22 cellular contexts compared by ENCODE assay signal in the genomic region with DNA sequence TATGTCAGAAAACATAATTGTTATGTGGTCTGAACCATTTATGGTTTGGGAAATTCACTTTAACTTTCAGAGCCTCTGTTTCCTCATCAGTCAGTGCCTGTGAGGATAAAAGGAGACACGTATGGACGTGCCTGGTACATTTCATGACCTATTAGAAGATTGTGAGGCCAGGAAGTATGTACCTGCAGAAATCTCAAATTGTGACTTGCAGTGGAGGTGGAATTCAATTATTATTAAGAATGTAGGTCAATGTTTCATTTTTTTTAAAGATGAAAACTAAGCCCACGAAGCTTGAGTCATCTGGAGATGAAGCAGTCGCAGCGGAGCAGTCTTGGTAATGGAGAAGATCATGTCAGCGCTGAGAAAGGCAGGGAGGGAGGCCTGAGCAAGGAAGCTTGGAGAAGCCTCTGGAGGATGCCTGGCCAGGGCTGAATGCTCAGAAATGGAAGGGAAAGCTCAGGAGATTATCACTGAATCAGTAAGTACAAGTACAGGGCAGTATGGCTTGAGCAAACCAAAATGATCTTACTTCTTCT. TPM values are rescaled to one million over a fixed set of nuclear protein-coding genes. Genes with fewer than 3 reads are reported as not detected.
DNase-seq lines count a peak whose midpoint lies in the region; ATAC-seq, FAIRE-seq and TF ChIP-seq lines count a peak whose summit lies in the region.
"Had no signal": no experiment of that assay in that cellular context is flagged by ENCODE, and none has a peak within 500 bp of the region (broad histone marks: within the 10 kb centered on the region; RNA-seq: fewer than 3 reads in every experiment).

No MANE protein-coding gene starts in this region.

- DNase-seq in MCF 10A (ENCODE audit: unreplicated experiment) (no peak), breast epithelium (ENCODE audit: low spot score in 2 of 2) (no peak), dorsolateral prefrontal cortex (no peak), keratinocyte (ENCODE audit: low read depth, low spot score) (no peak), NCI-H1930 (lab: John Stamatoyannopoulos, UW) (no peak), activated gamma-delta T cell (lab: John Stamatoyannopoulos, UW) (no peak), lower leg skin (ENCODE audit: low spot score in 2 of 2) (no peak)
- DNase-seq: 8988T; CD4-positive, CD25-positive, alpha-beta regulatory T cell; DMS153; GDM1; HCEC 1CT; Kasumi-1; MM.1S; NCI-H1105 treated with DMSO at 0.1 percent for 48 hours; NCI-H1694; NCI-H510A treated with DMSO at 0.1 percent for 48 hours; NCI-H774; SHP77 had no signal

- peaks cover 15% of the 10 kb centered on the region for H3K79me2 ChIP-seq in keratinocyte (ENCODE audit: control insufficient read depth, insufficient read depth, low read length)

- TF ChIP-seq CTCF in MCF 10A (IDR thresholded peaks at IDR 0.05; ENCODE audit: unreplicated experiment) (no peak), breast epithelium (IDR thresholded peaks at IDR 0.05) (no peak), dorsolateral prefrontal cortex (IDR thresholded peaks at IDR 0.05 in 54 of 56, conservative IDR thresholded peaks at IDR 0.05 in 2 of 56; ENCODE audit: low read depth in 1 of 56, partially characterized antibody in 56 of 56) (no peak), keratinocyte (optimal IDR thresholded peaks at IDR 0.05 in 1 of 3, IDR thresholded peaks at IDR 0.05 in 1 of 3, conservative IDR thresholded peaks at IDR 0.05 in 1 of 3; ENCODE audit: extremely low read depth in 1 of 3, insufficient read depth in 2 of 3, low read length in 3 of 3) (no peak), lower leg skin (IDR thresholded peaks at IDR 0.05) (no peak)

- peak overlapping the region; percentile 50 for H3K4me2 ChIP-seq in keratinocyte (ENCODE audit: control insufficient read depth, extremely low read depth, insufficient read depth, low read depth, low read length)
- H3K4me2 ChIP-seq: GM23338 had no signal

- no peaks in the 10 kb centered on the region for H3K36me3 Mint-ChIP-seq in MCF 10A (ENCODE audit: insufficient read depth, unreplicated experiment)
- H3K36me3 Mint-ChIP-seq: CD4-positive, CD25-positive, alpha-beta regulatory T cell had no signal

- POLR2A ChIA-PET in MCF 10A (lab: Yijun Ruan, JAX) = interaction anchor here (0.6 to 7.3 kb wide), 13 partner anchors 9 to 282 kb away, joined by 3 to 135 read pairs (median 4); a partner anchor contains a TSS

- no peak overlapping the region for H3K4me3 Mint-ChIP-seq in MCF 10A (ENCODE audit: unreplicated experiment)
- H3K4me3 Mint-ChIP-seq: CD4-positive, CD25-positive, alpha-beta regulatory T cell; GM23338 had no signal

- H3K27me3 ChIP-seq in breast epithelium = no peaks in the 10 kb centered on the region
- H3K27me3 ChIP-seq in dorsolateral prefrontal cortex = no peaks in the 10 kb centered on the region
- H3K27me3 ChIP-seq in keratinocyte (ENCODE audit: control insufficient read depth, extremely low read depth, insufficient read depth, low read length) = no peaks in the 10 kb centered on the region

- H3K9me3 ChIP-seq in breast epithelium = no peaks in the 10 kb centered on the region
- no peaks in the 10 kb centered on the region for H3K9me3 ChIP-seq in keratinocyte (ENCODE audit: control insufficient read depth, low read depth, low read length)

- CTCF ChIA-PET in MCF 10A (lab: Yijun Ruan, JAX) = interaction anchor here (0.7 to 1.9 kb wide), 5 partner anchors 13 to 79 kb away, joined by 3 to 8 read pairs (median 3); no protein-coding TSS in a partner anchor

- H3K9me1 ChIP-seq in keratinocyte (ENCODE audit: control insufficient read depth, extremely low read depth, insufficient read depth, low read length) = no peaks in the 10 kb centered on the region

- no peaks in the 10 kb centered on the region for H3K9me3 Mint-ChIP-seq in MCF 10A (ENCODE audit: unreplicated experiment)
- H3K9me3 Mint-ChIP-seq: CD4-positive, CD25-positive, alpha-beta regulatory T cell; GM23338 had no signal

- intact Hi-C loops in MCF 10A (cut with micrococcal nuclease) (no loop called here), breast epithelium (cut with DNase I; ENCODE audit: low total_unique reads) (no loop called here), dorsolateral prefrontal cortex (cut with DNase I) (loop anchor here in 1 of 2 donors (2.0 kb wide), 1 partner anchor 26 kb away; no protein-coding TSS in a partner anchor), lower leg skin (cut with DNase I; ENCODE audit: low total_unique reads) (no loop called here)

- H3K4me1 ChIP-seq in breast epithelium (peaks cover 0 to 4% of the 10 kb centered on the region in 2 donors), keratinocyte (ENCODE audit: control insufficient read depth, extremely low read depth, insufficient read depth, low read length) (peaks cover 56% of the 10 kb centered on the region)

- H2AFZ ChIP-seq in keratinocyte (ENCODE audit: control insufficient read depth, low read length) = peak overlapping the region; percentile 0
- H2AFZ ChIP-seq: GM23338 had no signal

- H3K36me3 ChIP-seq in breast epithelium = no peaks in the 10 kb centered on the region
- no peaks in the 10 kb centered on the region for H3K36me3 ChIP-seq in keratinocyte (ENCODE audit: control insufficient read depth in 2 of 2, extremely low read depth in 1 of 2, insufficient read depth in 2 of 2, low read length in 2 of 2)

- no peak overlapping the region for H3K9ac ChIP-seq in keratinocyte (ENCODE audit: control insufficient read depth, extremely low read depth, insufficient read depth, low read length)

- BruUV-seq in MCF 10A (replicated peaks; lab: Mats Ljungman, UMichigan) = no TSS peak

- ATAC-seq in HG03108 (IDR thresholded peaks at IDR 0.05; ENCODE audit: unreplicated experiment) = no peak
- ATAC-seq: GM23338 had no signal

- TF ChIP-seq POLR2A in breast epithelium (IDR thresholded peaks at IDR 0.05) = no peak
- TF ChIP-seq POLR2A in lower leg skin (IDR thresholded peaks at IDR 0.05) = no peak

- no peak overlapping the region for H3K4me3 ChIP-seq in breast epithelium
- H3K4me3 ChIP-seq in dorsolateral prefrontal cortex = no peak overlapping the region
- H3K4me3 ChIP-seq in keratinocyte (ENCODE audit: control insufficient read depth in 2 of 3, extremely low read depth in 1 of 3, insufficient read depth in 2 of 3, low read depth in 1 of 3, low read length in 3 of 3) = no peak overlapping the region
- H3K4me3 ChIP-seq in lower leg skin (ENCODE audit: low read depth, poor library complexity, severe bottlenecking) = no peak overlapping the region
- H3K4me3 ChIP-seq: GM23338 had no signal

- H3K27ac ChIP-seq in breast epithelium = no peak overlapping the region
- H3K27ac ChIP-seq in dorsolateral prefrontal cortex = peak overlapping the region in 43 of 59 donors; percentile 2 to 82 (median 49)
- H3K27ac ChIP-seq in keratinocyte (ENCODE audit: control insufficient read depth, insufficient read depth, low read length) = peak overlapping the region; percentile 35

- dilution Hi-C loops in keratinocyte (cut with MboI; ENCODE audit: extremely low pct_ligation_motif_present, low sequenced_read_pairs) = no loop called here

- no peaks in the 10 kb centered on the region for H4K20me1 ChIP-seq in keratinocyte (ENCODE audit: control insufficient read depth, extremely low read depth, insufficient read depth, low read length)

- no peaks in the 10 kb centered on the region for H3K27me3 Mint-ChIP-seq in MCF 10A (ENCODE audit: insufficient read depth, unreplicated experiment)

- peak overlapping the region; percentile 73 for H3K27ac Mint-ChIP-seq in MCF 10A (ENCODE audit: low read depth, unreplicated experiment)
- H3K27ac Mint-ChIP-seq: CD4-positive, CD25-positive, alpha-beta regulatory T cell had no signal

- peaks cover 22% of the 10 kb centered on the region for H3K4me1 Mint-ChIP-seq in MCF 10A (ENCODE audit: insufficient read depth, unreplicated experiment)

- WGBS in lower leg skin, 2 donors = 62 to 80% methylated on average over 6 of the region's 6 CpGs

- FAIRE-seq in keratinocyte (lab: Jason Lieb, UNC) = peak; percentile 95
- FAIRE-seq: RCC 7860 had no signal

RNA-seq across cellular contexts. Expression of a gene that starts 3.9 kb away (rescaled TPM):
- total RNA-seq in MCF 10A (2022) = 66.0 and 86.5 TPM in 2 replicates
- 100 to 1,000 TPM in 1 of 3 donors, 10 to 100 TPM in 2; 40.6 to 133 (median 50.9) TPM for total RNA-seq in breast epithelium
- total RNA-seq in dorsolateral prefrontal cortex = 10 to 100 TPM; 10.7 to 45.2 (median 20.5) TPM
- polyA plus RNA-seq in keratinocyte = 87.6 to 144 TPM (median 99.7 TPM) in 3 replicates
- 39.1 TPM for polyA plus RNA-seq in keratinocyte (2011; ENCODE audit: low read depth)
- polyA plus RNA-seq in keratinocyte (2011; cell fraction: cytosol; rRNA removed) = 37.0 and 60.3 TPM in 2 replicates
- polyA plus RNA-seq in keratinocyte (2011; cell fraction: nucleus; rRNA removed) = 124 and 141 TPM in 2 replicates
- polyA plus RNA-seq in keratinocyte (2012; ENCODE audit: low replicate concordance) = 54.9 and 70.3 TPM in 2 replicates
- polyA minus RNA-seq in keratinocyte = 179 to 186 TPM (median 184 TPM) in 3 replicates
- 57.2 TPM for polyA minus RNA-seq in keratinocyte (2011; cell fraction: cytosol; rRNA and poly(A)+ RNA removed)
- 150 and 256 TPM in 2 replicates for polyA minus RNA-seq in keratinocyte (2011; cell fraction: nucleus; rRNA and poly(A)+ RNA removed)
- 10 to 100 TPM; 29.0 to 50.4 (median 38.7) TPM for total RNA-seq in lower leg skin

Comparison
In these comparisons a context has a peak if more than half of its experiments do, and no peak if none do; other contexts are left out.
1. H3K27ac ChIP-seq: peak in dorsolateral prefrontal cortex (43 of 59) and keratinocyte (single experiment); none in breast epithelium (0 of 2).